In the genomic region with DNA sequence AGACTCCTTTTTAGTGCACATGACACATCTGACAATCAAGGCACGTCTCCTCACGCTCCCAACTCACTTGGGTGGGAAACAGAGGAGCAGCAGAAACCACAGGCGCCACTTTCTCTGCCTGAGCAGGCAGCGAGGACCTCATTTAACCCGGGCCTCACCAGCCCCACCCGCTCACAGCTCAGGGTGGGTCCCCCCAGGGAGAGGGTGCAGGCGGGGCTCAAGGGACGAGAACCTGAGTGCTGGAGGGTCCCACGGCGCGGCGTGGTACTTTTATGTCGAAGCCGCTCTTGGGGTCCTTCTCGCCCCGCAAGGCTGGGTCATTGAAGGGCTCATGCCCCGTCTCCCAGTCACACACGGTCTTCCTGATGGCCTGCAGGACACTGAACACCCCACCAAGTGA, we compare ENCODE assay signal across 20 cellular contexts.
"Had no signal": no experiment of that assay in that cellular context is flagged by ENCODE, and none has a peak within 500 bp of the region (broad histone marks: within the 10 kb centered on the region; RNA-seq: fewer than 3 reads in every experiment).

No MANE protein-coding gene starts in this region.

- DNase-seq: effector memory CD4-positive, alpha-beta T cell; glutamatergic neuron; left ventricle myocardium inferior; naive B cell; sigmoid colon; small intestine; stimulated activated CD4-positive, alpha-beta T cell treated with anti-CD3 and anti-CD28 coated beads, Interleukin-4, amount 100 ng/mL, for 1 hour; stimulated activated CD8-positive, alpha-beta memory T cell treated with anti-CD3 and anti-CD28 coated beads, Interleukin-4, amount 100 ng/mL, for 48 hours; stimulated activated naive CD8-positive, alpha-beta T cell treated with anti-CD3 and anti-CD28 coated beads, Interleukin-15, Interleukin-2, amounts not matched to agents 100 U/mL and 50 U/mL, for 24 hours; thyroid gland had no signal

- H3K27me3 ChIP-seq: esophagus muscularis mucosa, gastroesophageal sphincter, right atrium auricular region, sigmoid colon, suprapubic skin, thyroid gland had no signal

- H3K27ac ChIP-seq: esophagus muscularis mucosa, gastroesophageal sphincter, left ventricle myocardium inferior, lower lobe of right lung, right atrium auricular region, sigmoid colon, suprapubic skin, thyroid gland had no signal

- H3K9me3 ChIP-seq: esophagus muscularis mucosa, gastroesophageal sphincter, left ventricle myocardium inferior, lower lobe of right lung, right atrium auricular region, sigmoid colon, suprapubic skin, thyroid gland had no signal

- H3K4me1 Mint-ChIP-seq: central memory CD8-positive, alpha-beta T cell; mesothelial cell of epicardium; naive B cell; stimulated activated effector memory CD8-positive, alpha-beta T cell treated with anti-CD3 and anti-CD28 coated beads, Interleukin-12 subunit alpha, Interleukin-12 subunit beta, amount 100 ng/mL, for 72 hours had no signal

- H3K4me3 Mint-ChIP-seq: central memory CD8-positive, alpha-beta T cell; memory B cell; mesothelial cell of epicardium; naive B cell; neural crest cell; stimulated activated effector memory CD8-positive, alpha-beta T cell treated with anti-CD3 and anti-CD28 coated beads, Interleukin-12 subunit alpha, Interleukin-12 subunit beta, amount 100 ng/mL, for 72 hours had no signal

- H3K27me3 Mint-ChIP-seq: central memory CD8-positive, alpha-beta T cell; memory B cell; naive B cell had no signal

- H3K9me3 Mint-ChIP-seq: central memory CD8-positive, alpha-beta T cell; memory B cell; mesothelial cell of epicardium; naive B cell; neural crest cell; stimulated activated effector memory CD8-positive, alpha-beta T cell treated with anti-CD3 and anti-CD28 coated beads, Interleukin-12 subunit alpha, Interleukin-12 subunit beta, amount 100 ng/mL, for 72 hours had no signal

- H3K4me3 ChIP-seq: esophagus muscularis mucosa, gastroesophageal sphincter, left ventricle myocardium inferior, lower lobe of right lung, right atrium auricular region, sigmoid colon, suprapubic skin, thyroid gland had no signal

- H3K27ac Mint-ChIP-seq: memory B cell; mesothelial cell of epicardium; stimulated activated effector memory CD8-positive, alpha-beta T cell treated with anti-CD3 and anti-CD28 coated beads, Interleukin-12 subunit alpha, Interleukin-12 subunit beta, amount 100 ng/mL, for 72 hours had no signal

- H3K4me1 ChIP-seq: left ventricle myocardium inferior, lower lobe of right lung, right atrium auricular region, sigmoid colon, suprapubic skin, thyroid gland had no signal

- H3K36me3 Mint-ChIP-seq: naive B cell had no signal
